In the genomic region with DNA sequence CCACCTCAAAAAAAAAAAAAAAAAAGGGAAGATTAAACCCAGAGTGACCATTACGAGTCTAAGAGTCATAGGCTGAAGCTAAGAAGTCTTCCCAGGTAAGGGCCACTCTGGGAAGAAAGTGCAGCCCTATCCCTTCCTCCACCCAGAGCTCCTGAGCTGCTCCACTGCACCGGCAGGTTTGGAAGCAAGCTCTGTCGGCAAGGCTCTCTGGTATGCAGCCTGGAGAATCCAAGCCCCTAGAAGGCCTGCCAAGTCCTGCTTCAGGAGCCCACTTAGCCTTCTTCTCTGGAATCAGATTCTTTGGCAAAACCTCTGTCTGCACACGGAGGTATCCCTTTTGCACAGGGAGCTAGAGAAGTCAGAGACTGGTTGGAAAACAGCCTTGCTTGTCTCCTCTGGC, we compare ENCODE assay signal across 14 cellular contexts.
"Had no signal": no experiment of that assay in that cellular context is flagged by ENCODE, and none has a peak within 500 bp of the region (broad histone marks: within the 10 kb centered on the region; RNA-seq: fewer than 3 reads in every experiment).

No MANE protein-coding gene starts in this region.

- DNase-seq: activated CD4-positive, alpha-beta T cell treated with anti-CD3 and anti-CD28 coated beads, Interleukin-2, amount 10 ng/mL, durations not matched to agents 7 days and 5 days; activated CD8-positive, alpha-beta memory T cell treated with anti-CD3 and anti-CD28 coated beads for 24 hours; anterior cingulate cortex; endodermal cell; gastrocnemius medialis; left colon; midbrain had no signal

- H3K27me3 Mint-ChIP-seq: activated CD4-positive, alpha-beta T cell treated with anti-CD3 and anti-CD28 coated beads, Interleukin-2, amount 10 ng/mL, durations not matched to agents 7 days and 5 days; progenitor cell of endocrine pancreas; stimulated activated naive CD8-positive, alpha-beta T cell treated with anti-CD3 and anti-CD28 coated beads, Interleukin-15, Interleukin-2, amounts not matched to agents 100 ng/mL and 50 ng/mL, for 24 hours had no signal

- H3K4me2 ChIP-seq: smooth muscle cell had no signal

- H3K9me3 Mint-ChIP-seq: activated CD4-positive, alpha-beta T cell treated with anti-CD3 and anti-CD28 coated beads, Interleukin-2, amount 10 ng/mL, durations not matched to agents 7 days and 5 days; endodermal cell; stimulated activated naive CD8-positive, alpha-beta T cell treated with anti-CD3 and anti-CD28 coated beads, Interleukin-15, Interleukin-2, amounts not matched to agents 100 ng/mL and 50 ng/mL, for 24 hours; type B pancreatic cell had no signal

- H3K9me3 ChIP-seq: gastrocnemius medialis, right atrium auricular region, suprapubic skin had no signal

- H3K4me3 ChIP-seq: gastrocnemius medialis, right atrium auricular region, smooth muscle cell, suprapubic skin had no signal

- H3K27me3 ChIP-seq: dorsolateral prefrontal cortex, gastrocnemius medialis, right atrium auricular region, suprapubic skin had no signal

- H3K27ac ChIP-seq: dorsolateral prefrontal cortex, gastrocnemius medialis, right atrium auricular region, suprapubic skin had no signal

- H3K4me1 ChIP-seq: gastrocnemius medialis, right atrium auricular region had no signal

- ATAC-seq: gastrocnemius medialis, left colon had no signal

- H3K4me3 Mint-ChIP-seq: activated CD4-positive, alpha-beta T cell treated with anti-CD3 and anti-CD28 coated beads, Interleukin-2, amount 10 ng/mL, durations not matched to agents 7 days and 5 days; endodermal cell; stimulated activated naive CD8-positive, alpha-beta T cell treated with anti-CD3 and anti-CD28 coated beads, Interleukin-15, Interleukin-2, amounts not matched to agents 100 ng/mL and 50 ng/mL, for 24 hours; type B pancreatic cell had no signal

- H3K36me3 ChIP-seq: gastrocnemius medialis, right atrium auricular region, suprapubic skin had no signal

- H3K27ac Mint-ChIP-seq: activated CD4-positive, alpha-beta T cell treated with anti-CD3 and anti-CD28 coated beads, Interleukin-2, amount 10 ng/mL, durations not matched to agents 7 days and 5 days; endodermal cell; progenitor cell of endocrine pancreas; stimulated activated naive CD8-positive, alpha-beta T cell treated with anti-CD3 and anti-CD28 coated beads, Interleukin-15, Interleukin-2, amounts not matched to agents 100 ng/mL and 50 ng/mL, for 24 hours; type B pancreatic cell had no signal

- H3K36me3 Mint-ChIP-seq: type B pancreatic cell had no signal
